ENCODE assay signal across 24 cellular contexts in genomic region chr11:70407814-70408213, GRCh38. TPM values are rescaled to one million over a fixed set of nuclear protein-coding genes. Genes with fewer than 3 reads are reported as not detected.
DNase-seq lines count a peak whose midpoint lies in the region; ATAC-seq, FAIRE-seq and TF ChIP-seq lines count a peak whose summit lies in the region.
"Had no signal": no experiment of that assay in that cellular context is flagged by ENCODE, and none has a peak within 500 bp of the region (broad histone marks: within the 10 kb centered on the region; RNA-seq: fewer than 3 reads in every experiment).

No MANE protein-coding gene starts in this region.

- WGBS in right cardiac atrium, result 90% methylated on average over 6 of the region's 6 CpGs
- 66 to 69% methylated on average over 6 of the region's 6 CpGs for WGBS in heart right ventricle, 2 donors
- WGBS in K562 (ENCODE audit: insufficient coverage, low coverage, missing lambda C conversion rate), result 84% methylated on average over 5 of the region's 6 CpGs

- CTCF ChIA-PET in K562 (lab: Yijun Ruan, JAX; ENCODE audit: low intra/inter-chr PET ratio), result no interaction called here

- intact Hi-C loops in Right ventricle myocardium inferior (cut with DNase I) (no loop called here), right cardiac atrium (cut with DNase I) (no loop called here), heart right ventricle (cut with DNase I) (no loop called here), left cardiac atrium (cut with DNase I) (no loop called here), K562 (cut with micrococcal nuclease) (no loop called here), left ventricle myocardium superior (cut with micrococcal nuclease) (no loop called here)

- peaks cover 4% of the 10 kb centered on the region for H3K9me1 ChIP-seq in K562 (ENCODE audit: control insufficient read depth, insufficient read depth, low read length)

- DNase-seq in Right ventricle myocardium inferior (ENCODE audit: missing footprints) (no peak), right cardiac atrium (no peak), heart right ventricle (no peak), left cardiac atrium (no peak), K562 (ENCODE audit: extremely low read depth in 1 of 4, low spot score in 3 of 4) (no peak), left ventricle myocardium superior (no peak), C1 segment of cervical spinal cord (lab: John Stamatoyannopoulos, UW) (no peak)
- no peak for DNase-seq in stimulated activated CD4-positive, alpha-beta T cell treated with anti-CD3 and anti-CD28 coated beads, Interleukin-12 subunit alpha, Interleukin-12 subunit beta, amount 100 ng/mL, for 4 hours
- DNase-seq: CD4-positive, alpha-beta T cell; CD8-positive, alpha-beta memory T cell; DMS 273 treated with DMSO at 0.1 percent for 48 hours; DMS53; DMS79 treated with DMSO at 0.1 percent for 48 hours; GF-D8; GOT3 had no signal

- no peak for TF ChIP-seq EP300 in K562 (IDR thresholded peaks at IDR 0.05; ENCODE audit: low read length)

- no peak overlapping the region for H3K4me2 ChIP-seq in K562 (ENCODE audit: insufficient read depth, low read length)

- BruUV-seq in K562 (replicated peaks; lab: Mats Ljungman, UMichigan), result TSS peak; percentile 3

- no peak overlapping the region; a peak in 1 of 4 replicates for H3K9ac ChIP-seq in K562 (ENCODE audit: insufficient read depth in 1 of 2, low read depth in 2 of 2, low read length in 2 of 2)
- H3K9ac ChIP-seq: BLaER1 had no signal

- POLR2A ChIA-PET in K562 (lab: Yijun Ruan, JAX), result interaction anchor here (2.0 to 3.8 kb wide), 2 partner anchors 8 to 11 kb away, joined by 6 to 17 read pairs; partner anchors contain the start of gene CTTN

- H3K79me2 ChIP-seq in K562 (ENCODE audit: control insufficient read depth, insufficient read depth, low read length), result peaks cover 22% of the 10 kb centered on the region

- no peak for FAIRE-seq in K562 (lab: Jason Lieb, UNC)
- FAIRE-seq: A204.1, D721Med, GM12891, GM18507, H54 had no signal

- peaks cover 0 to 79% (median 59%) of the 10 kb centered on the region in 9 donors for H3K36me3 ChIP-seq in heart right ventricle
- peaks cover 89% of the 10 kb centered on the region for H3K36me3 ChIP-seq in K562 (ENCODE audit: control insufficient read depth, insufficient read depth, low read length)
- H3K36me3 ChIP-seq: BLaER1 had no signal

- in situ Hi-C loops in K562 (cut with MboI), result no loop called here

- no peak for TF ChIP-seq CTCF in heart right ventricle (IDR thresholded peaks at IDR 0.05)
- no peak for TF ChIP-seq CTCF in K562 (IDR thresholded peaks at IDR 0.05 in 2 of 3, conservative IDR thresholded peaks at IDR 0.05 in 1 of 3; ENCODE audit: insufficient read depth in 2 of 3, low read depth in 1 of 3, low read length in 3 of 3)

- no peaks in the 10 kb centered on the region for H3K9me3 ChIP-seq in right cardiac atrium (ENCODE audit: control insufficient read depth, low read length)
- no peaks in the 10 kb centered on the region for H3K9me3 ChIP-seq in heart right ventricle
- H3K9me3 ChIP-seq in K562 (replicated peaks; ENCODE audit: control insufficient read depth, insufficient read depth, low read depth, low read length), result no peaks in the 10 kb centered on the region; the same call in 1 of the 2 replicates
- H3K9me3 ChIP-seq: BLaER1, HAP-1 had no signal

- H3K4me3 ChIP-seq in right cardiac atrium (ENCODE audit: low read length) (no peak overlapping the region), heart right ventricle (no peak overlapping the region), K562 (no peak overlapping the region)
- H3K4me3 ChIP-seq: BLaER1, HAP-1 had no signal

- H3K27ac ChIP-seq in right cardiac atrium (ENCODE audit: low read length) (no peak overlapping the region), heart right ventricle (peak overlapping the region in 7 of 10 donors; percentile 25 to 76 (median 43)), K562 (ENCODE audit: extremely low read depth, low read depth, low read length) (no peak overlapping the region)
- H3K27ac ChIP-seq: 22Rv1, BLaER1 had no signal

- H3K27me3 ChIP-seq in right cardiac atrium (ENCODE audit: control insufficient read depth, insufficient read depth) (no peaks in the 10 kb centered on the region), heart right ventricle (peaks cover 0 to 96% (median 0%) of the 10 kb centered on the region in 7 donors), K562 (ENCODE audit: control insufficient read depth in 2 of 2, insufficient read depth in 2 of 2, low read length in 2 of 2) (no peaks in the 10 kb centered on the region)

- 0 out of 2 replicates have a peak, but pooled peaks cover 7% of the 10 kb centered on the region for H4K20me1 ChIP-seq in K562 (replicated peaks; ENCODE audit: control insufficient read depth, insufficient read depth, low read length)
- H4K20me1 ChIP-seq: BLaER1 had no signal

- no peak overlapping the region for H2AFZ ChIP-seq in K562 (ENCODE audit: low read depth, low read length)

- ATAC-seq in Right ventricle myocardium inferior (peak; percentile 29), right cardiac atrium (no peak), heart right ventricle (peak in 5 of 8 donors; percentile 8 to 69 (median 24)), left cardiac atrium (no peak), K562 (no peak), left ventricle myocardium superior (peak; percentile 63)

- H3K4me1 ChIP-seq in right cardiac atrium (ENCODE audit: control insufficient read depth, insufficient read depth, low read length), result peaks cover 2% of the 10 kb centered on the region
- peaks cover 0 to 73% (median 30%) of the 10 kb centered on the region in 9 donors for H3K4me1 ChIP-seq in heart right ventricle
- H3K4me1 ChIP-seq in K562 (replicated peaks in 1 of 2; ENCODE audit: control insufficient read depth in 2 of 2, insufficient read depth in 2 of 2, low read length in 2 of 2), result peaks cover 0 to 1% of the 10 kb centered on the region in 2 experiments; a peak in 1 of 5 replicates
- H3K4me1 ChIP-seq: HAP-1 had no signal

- TF ChIP-seq RAD21 in K562 (CRISPR knock-in tag; conservative IDR thresholded peaks at IDR 0.05 in 1 of 2, IDR thresholded peaks at IDR 0.05 in 1 of 2), result no peak

- no peak for TF ChIP-seq POLR2A in K562 (conservative IDR thresholded peaks at IDR 0.05)

TF ChIP-seq in K562, 482 proteins besides CTCF, POLR2A, EP300 and RAD21 (continues in another document):
- no peak for TF ChIP-seq ZNF449 (CRISPR knock-in tag; IDR thresholded peaks at IDR 0.05)
- no peak for TF ChIP-seq BCLAF1 (IDR thresholded peaks at IDR 0.05; ENCODE audit: borderline replicate concordance in 1 of 2, control insufficient read depth in 1 of 2, low read depth in 2 of 2, low read length in 1 of 2)

RNA-seq across cellular contexts. Expression of gene CTTN, which starts 9.5 kb away (rescaled TPM):
- total RNA-seq in Right ventricle myocardium inferior (166 TPM), right cardiac atrium (100 to 1,000 TPM in 1 of 4 donors, 10 to 100 TPM in 3; 84.1 to 117 (median 85.9) TPM), heart right ventricle (100 to 1,000 TPM; 115 to 173 (median 146) TPM), left cardiac atrium (100 to 1,000 TPM in 1 of 2 donors, 10 to 100 TPM in 1; 71.7 to 112 TPM), K562 (2014; rRNA removed) (114 and 127 TPM in 2 replicates), K562 (2014; rRNA removed; fragmentation: Illumina TruSeq; extraction: Trizol) (92.4 and 92.6 TPM in 2 replicates), K562 (2015; rRNA removed; fragmentation: Illumina TruSeq; extraction: Trizol) (104 and 110 TPM in 2 replicates), K562 (2021) (146 and 158 TPM in 2 replicates), left ventricle myocardium superior (169 TPM)
- polyA plus RNA-seq in right cardiac atrium (67.7 TPM), heart right ventricle (100 to 1,000 TPM in 1 of 2 donors, 10 to 100 TPM in 1; 68.5 to 163 TPM), K562 (2011; rRNA removed) (90.1 and 102 TPM in 2 replicates), K562 (2014; fragmentation: Illumina TruSeq; extraction: Trizol) (99.7 and 102 TPM in 2 replicates), K562 (2014; fragmentation: Nextera tagmentation; extraction: Ambion mirVana) (10 to 100 TPM in 1 of 2 experiments, 1 to 10 TPM in 1; 9.9 to 23.1 TPM), K562 (2014; rRNA removed) (149 and 157 TPM in 2 replicates)
- total RNA-seq in K562 (2011; cell fraction: chromatin; rRNA removed; ENCODE audit: low replicate concordance), result 847 and 1,186 TPM in 2 replicates
- 519 and 540 TPM in 2 replicates for total RNA-seq in K562 (2011; cell fraction: nucleolus; rRNA removed)
- total RNA-seq in K562 (2011; cell fraction: nucleoplasm; rRNA removed), result 720 and 885 TPM in 2 replicates
- polyA plus RNA-seq in K562 (2011; cell fraction: cytosol; rRNA removed), result 58.6 and 59.0 TPM in 2 replicates
- 564 and 672 TPM in 2 replicates for polyA plus RNA-seq in K562 (2011; cell fraction: nucleus; rRNA removed)
- polyA plus RNA-seq in K562 (2012), result 106 and 146 TPM in 2 replicates
- 134 and 158 TPM in 2 replicates for polyA minus RNA-seq in K562 (2011; rRNA and poly(A)+ RNA removed)
- 44.2 and 52.6 TPM in 2 replicates for polyA minus RNA-seq in K562 (2011; cell fraction: cytosol; rRNA and poly(A)+ RNA removed)
- 171 and 217 TPM in 2 replicates for polyA minus RNA-seq in K562 (2011; cell fraction: nucleus; rRNA and poly(A)+ RNA removed)
- total RNA-seq: B cell had no signal
- polyA plus RNA-seq: CD8-positive, alpha-beta memory T cell had no signal

Comparison
In these comparisons a context has a peak if more than half of its experiments do, and no peak if none do; other contexts are left out.
1. ATAC-seq: peak in Right ventricle myocardium inferior (single experiment), heart right ventricle (5 of 8) and left ventricle myocardium superior (single experiment); none in right cardiac atrium (0 of 2), left cardiac atrium (0 of 2) and K562 (single experiment).
2. H3K27ac ChIP-seq: peak in heart right ventricle (7 of 10); none in right cardiac atrium (single experiment) and K562 (single experiment).